21 cellular contexts compared by ENCODE assay signal in the genomic region with DNA sequence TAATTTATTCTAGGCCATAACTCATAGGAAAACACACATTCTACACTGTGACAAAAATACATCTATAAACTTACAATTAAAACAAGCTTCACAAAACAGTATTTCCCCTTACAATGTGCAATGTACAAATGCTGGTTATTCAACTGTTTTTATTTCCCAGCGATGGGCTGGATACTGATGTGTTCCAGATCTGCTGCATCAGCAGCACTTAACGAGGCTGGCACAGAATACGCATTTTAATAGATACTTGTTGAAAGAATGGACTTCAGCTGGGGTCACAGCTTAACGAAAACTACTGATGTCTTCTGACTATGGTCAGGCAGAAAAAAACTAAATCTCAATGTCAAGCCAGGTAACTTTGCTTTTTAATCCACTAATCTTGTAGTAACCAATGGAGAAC.
DNase-seq lines count a peak whose midpoint lies in the region; ATAC-seq and TF ChIP-seq lines count a peak whose summit lies in the region.
"Had no signal": no experiment of that assay in that cellular context is flagged by ENCODE, and none has a peak within 500 bp of the region (broad histone marks: within the 10 kb centered on the region; RNA-seq: fewer than 3 reads in every experiment).

No MANE protein-coding gene starts in this region.

- no peak overlapping the region for H3K4me3 ChIP-seq in neutrophil (ENCODE audit: low read depth in 1 of 2, low read length in 1 of 2)
- no peak overlapping the region for H3K4me3 ChIP-seq in WERI-Rb-1 (ENCODE audit: low read depth, low read length)
- H3K4me3 ChIP-seq: thyroid gland had no signal

- H3K27me3 Mint-ChIP-seq in endothelial cell (ENCODE audit: unreplicated experiment) (no peaks in the 10 kb centered on the region), chondrocyte (ENCODE audit: low read depth) (no peaks in the 10 kb centered on the region)
- H3K27me3 Mint-ChIP-seq: activated B cell treated with CpG ODN at 0.5 μM for 24 hours; activated CD4-positive, alpha-beta memory T cell treated with anti-CD3 and anti-CD28 coated beads, Interleukin-2, amount 10 ng/mL, durations not matched to agents 7 days and 5 days; activated naive CD4-positive, alpha-beta T cell treated with anti-CD3 and anti-CD28 coated beads, Interleukin-2, amount 50 U/mL, for 24 hours; stimulated activated naive B cell treated with anti-CD40 and anti-IgM and Interleukin-4, amounts not matched to agents 10 μg/mL and 1 μg/mL and 100 μg/mL, for 72 hours had no signal

- H3K36me3 Mint-ChIP-seq in endothelial cell (ENCODE audit: low read depth, unreplicated experiment), result peaks cover 48% of the 10 kb centered on the region
- peaks cover 56% of the 10 kb centered on the region for H3K36me3 Mint-ChIP-seq in chondrocyte (ENCODE audit: low read depth)

- no peak for ATAC-seq in HG02884 (IDR thresholded peaks at IDR 0.05; ENCODE audit: unreplicated experiment)
- ATAC-seq: left cardiac atrium; sciatic nerve; stimulated activated naive B cell treated with anti-CD40 and anti-IgM and Interleukin-4, amounts not matched to agents 10 μg/mL and 1 μg/mL and 100 μg/mL, for 72 hours had no signal

- peak overlapping the region; percentile 53 for H3K27ac ChIP-seq in neutrophil
- no peak overlapping the region for H3K27ac ChIP-seq in WERI-Rb-1

- H3K9me3 Mint-ChIP-seq in endothelial cell (ENCODE audit: unreplicated experiment), result no peaks in the 10 kb centered on the region
- no peaks in the 10 kb centered on the region for H3K9me3 Mint-ChIP-seq in chondrocyte (ENCODE audit: low read depth)
- H3K9me3 Mint-ChIP-seq: activated B cell treated with CpG ODN at 0.5 μM for 24 hours; activated CD4-positive, alpha-beta memory T cell treated with anti-CD3 and anti-CD28 coated beads, Interleukin-2, amount 10 ng/mL, durations not matched to agents 7 days and 5 days; activated naive CD4-positive, alpha-beta T cell treated with anti-CD3 and anti-CD28 coated beads, Interleukin-2, amount 50 U/mL, for 24 hours; stimulated activated naive B cell treated with anti-CD40 and anti-IgM and Interleukin-4, amounts not matched to agents 10 μg/mL and 1 μg/mL and 100 μg/mL, for 72 hours had no signal

- H3K27ac Mint-ChIP-seq in endothelial cell (ENCODE audit: unreplicated experiment), result peak overlapping the region; percentile 81
- no peak overlapping the region for H3K27ac Mint-ChIP-seq in chondrocyte (ENCODE audit: unreplicated experiment)
- H3K27ac Mint-ChIP-seq: activated B cell treated with CpG ODN at 0.5 μM for 24 hours; stimulated activated naive B cell treated with anti-CD40 and anti-IgM and Interleukin-4, amounts not matched to agents 10 μg/mL and 1 μg/mL and 100 μg/mL, for 72 hours had no signal

- H3K4me1 ChIP-seq in neutrophil (ENCODE audit: control insufficient read depth in 1 of 2, insufficient read depth in 1 of 2, low read depth in 1 of 2, low read length in 1 of 2), result peaks cover 15 to 20% of the 10 kb centered on the region in 2 experiments

- H3K4me3 Mint-ChIP-seq in endothelial cell (ENCODE audit: unreplicated experiment), result peak overlapping the region; percentile 74
- H3K4me3 Mint-ChIP-seq in chondrocyte (ENCODE audit: unreplicated experiment), result no peak overlapping the region
- H3K4me3 Mint-ChIP-seq: activated B cell treated with CpG ODN at 0.5 μM for 24 hours; activated CD4-positive, alpha-beta memory T cell treated with anti-CD3 and anti-CD28 coated beads, Interleukin-2, amount 10 ng/mL, durations not matched to agents 7 days and 5 days; activated naive CD4-positive, alpha-beta T cell treated with anti-CD3 and anti-CD28 coated beads, Interleukin-2, amount 50 U/mL, for 24 hours; stimulated activated naive B cell treated with anti-CD40 and anti-IgM and Interleukin-4, amounts not matched to agents 10 μg/mL and 1 μg/mL and 100 μg/mL, for 72 hours had no signal

- peaks cover 97% of the 10 kb centered on the region for H3K36me3 ChIP-seq in neutrophil
- peaks cover 78% of the 10 kb centered on the region for H3K36me3 ChIP-seq in WERI-Rb-1

- DNase-seq in Ammon's horn (ENCODE audit: low spot score), result peak; percentile 29
- peak; percentile 43 for DNase-seq in NCI-H1105 (lab: John Stamatoyannopoulos, UW)
- no peak for DNase-seq in endothelial cell (ENCODE audit: low spot score)
- no peak for DNase-seq in WERI-Rb-1
- no peak for DNase-seq in H4 (ENCODE audit: low spot score)
- no peak for DNase-seq in chondrocyte (ENCODE audit: low spot score)
- DNase-seq: activated B cell treated with CpG ODN at 0.5 μM for 24 hours; activated CD4-positive, alpha-beta memory T cell treated with anti-CD3 and anti-CD28 coated beads, Interleukin-2, amount 10 ng/mL, durations not matched to agents 7 days and 5 days; activated T-cell treated with anti-CD3 and anti-CD28 coated beads, Interleukin-2, amount 50 U/mL, for 48 hours; foreskin melanocyte; KBM-7; left cardiac atrium; NCI-H2081; OCI-M1; SHP77; stimulated activated naive B cell treated with anti-CD40 and anti-IgM and Interleukin-4, amounts not matched to agents 10 μg/mL and 1 μg/mL and 100 μg/mL, for 72 hours had no signal

- H3K27me3 ChIP-seq in neutrophil (no peaks in the 10 kb centered on the region), WERI-Rb-1 (ENCODE audit: insufficient read depth, low read depth, severe bottlenecking) (no peaks in the 10 kb centered on the region)
- H3K27me3 ChIP-seq: thyroid gland had no signal

- H3K4me1 Mint-ChIP-seq in endothelial cell (ENCODE audit: unreplicated experiment) (peaks cover 3% of the 10 kb centered on the region), chondrocyte (ENCODE audit: low read depth) (peaks cover 5% of the 10 kb centered on the region)
- H3K4me1 Mint-ChIP-seq: activated B cell treated with CpG ODN at 0.5 μM for 24 hours; activated naive CD4-positive, alpha-beta T cell treated with anti-CD3 and anti-CD28 coated beads, Interleukin-2, amount 50 U/mL, for 24 hours had no signal

- H3K9me3 ChIP-seq in neutrophil (no peaks in the 10 kb centered on the region), WERI-Rb-1 (ENCODE audit: severe bottlenecking) (no peaks in the 10 kb centered on the region)
- H3K9me3 ChIP-seq: thyroid gland had no signal

- TF ChIP-seq CTCF in endothelial cell (IDR thresholded peaks at IDR 0.05; ENCODE audit: unreplicated experiment) (no peak), neutrophil (IDR thresholded peaks at IDR 0.05) (no peak), WERI-Rb-1 (IDR thresholded peaks at IDR 0.05; ENCODE audit: low read depth, low read length) (no peak), chondrocyte (IDR thresholded peaks at IDR 0.05) (no peak)

Comparison
In these comparisons a context has a peak if more than half of its experiments do, and no peak if none do; other contexts are left out.
1. DNase-seq: peak in Ammon's horn (single experiment) and NCI-H1105 (single experiment); none in endothelial cell (single experiment), WERI-Rb-1 (single experiment), H4 (single experiment) and chondrocyte (single experiment).